Comparison of ENCODE assay signal across 8 cellular contexts in the genomic region with DNA sequence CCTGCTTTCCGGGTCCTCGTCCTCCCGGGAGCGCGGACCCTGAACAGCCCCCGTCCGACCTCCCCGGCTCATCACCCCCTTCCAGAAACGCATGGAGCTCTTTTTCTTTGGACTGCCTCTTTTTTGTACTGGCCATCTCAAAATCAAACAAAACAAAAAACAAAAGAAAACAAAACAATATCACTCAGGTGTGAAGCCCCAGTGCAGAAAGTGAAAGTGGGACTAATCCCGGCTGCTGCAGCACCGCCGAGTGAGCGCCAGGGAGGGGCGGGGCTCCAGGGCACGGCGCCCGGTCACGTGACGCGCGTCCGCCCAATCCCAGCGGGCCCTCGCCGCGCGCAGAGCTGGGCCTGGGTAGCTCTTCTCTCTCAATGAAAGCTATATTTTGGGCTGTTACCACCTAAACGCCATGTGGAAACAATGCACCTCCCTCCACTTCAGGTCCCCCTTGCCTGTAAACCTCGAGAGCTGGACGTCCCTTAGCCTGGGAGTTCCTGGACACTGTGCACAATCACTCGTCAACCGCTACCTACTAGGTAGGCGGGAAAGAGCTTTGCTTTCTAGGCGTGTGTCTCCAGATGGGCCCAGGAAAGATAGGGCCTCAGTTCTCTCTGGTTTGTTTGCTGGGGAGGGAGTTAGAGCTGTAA.
A peak's percentile ranks its signal among the peaks of the same experiment; 100 is the strongest.
DNase-seq lines count a peak whose midpoint lies in the region; ATAC-seq and TF ChIP-seq lines count a peak whose summit lies in the region.

No MANE protein-coding gene starts in this region.

- peak overlapping the region; percentile 43 for H3K4me2 ChIP-seq in neural cell (ENCODE audit: low read length)

- H3K9me2 ChIP-seq in neural cell (ENCODE audit: insufficient read depth, low read length) = no peaks in the 10 kb centered on the region

- peak overlapping the region; percentile 83 for H3K27ac Mint-ChIP-seq in activated T-helper 17 cell treated with anti-CD3 and anti-CD28 coated beads, Interleukin-2, amount 50 U/mL, for 72 hours
- peak overlapping the region; percentile 75 for H3K27ac Mint-ChIP-seq in stimulated activated naive CD8-positive, alpha-beta T cell treated with anti-CD3 and anti-CD28 coated beads, Interleukin-15, Interleukin-2, amounts not matched to agents 100 ng/mL and 50 ng/mL, for 24 hours

- peak; percentile 62 for DNase-seq in DMS153 (lab: John Stamatoyannopoulos, UW)
- DNase-seq in Peyer's patch = peak; percentile 89 to 95 (median 93)
- DNase-seq in fibroblast of pulmonary artery (ENCODE audit: low read depth) = peak; percentile 67

- TF ChIP-seq CTCF in Peyer's patch (IDR thresholded peaks at IDR 0.05) (peak in 2 of 6 experiments; percentile 13 to 22), fibroblast of pulmonary artery (IDR thresholded peaks at IDR 0.05; ENCODE audit: low read length, missing control alignments) (no peak), neural cell (IDR thresholded peaks at IDR 0.05; ENCODE audit: poor library complexity, severe bottlenecking) (no peak)

- H3K9me3 Mint-ChIP-seq in activated T-helper 17 cell treated with anti-CD3 and anti-CD28 coated beads, Interleukin-2, amount 50 U/mL, for 72 hours = no peaks in the 10 kb centered on the region
- H3K9me3 Mint-ChIP-seq in stimulated activated naive CD8-positive, alpha-beta T cell treated with anti-CD3 and anti-CD28 coated beads, Interleukin-15, Interleukin-2, amounts not matched to agents 100 ng/mL and 50 ng/mL, for 24 hours = no peaks in the 10 kb centered on the region

- H3F3A ChIP-seq in neural cell (ENCODE audit: insufficient read depth, low read length, poor library complexity, severe bottlenecking) = no peaks in the 10 kb centered on the region

- peak; percentile 82 for ATAC-seq in GM21526 (IDR thresholded peaks at IDR 0.05; ENCODE audit: low FRiP score, unreplicated experiment)
- peak; percentile 89 for ATAC-seq in activated T-helper 17 cell treated with anti-CD3 and anti-CD28 coated beads, Interleukin-2, amount 50 U/mL, for 72 hours (replicated peaks)

- H2AFZ ChIP-seq in neural cell (ENCODE audit: low read depth, low read length) = no peak overlapping the region

- H3K4me3 ChIP-seq in HUES64 (ENCODE audit: low read length) = peak overlapping the region; percentile 64
- H3K4me3 ChIP-seq in Peyer's patch = peak overlapping the region; percentile 56 to 88 (median 62)
- peak overlapping the region; percentile 76 for H3K4me3 ChIP-seq in fibroblast of pulmonary artery (replicated peaks; ENCODE audit: low read depth, low read length)
- peak overlapping the region; percentile 64 for H3K4me3 ChIP-seq in neural cell (ENCODE audit: low read length)

- H3K27ac ChIP-seq in HUES64 (ENCODE audit: low read depth, low read length) (no peak overlapping the region), Peyer's patch (peak overlapping the region; percentile 69 to 92 (median 84)), neural cell (ENCODE audit: low read length) (no peak overlapping the region)

- no peaks in the 10 kb centered on the region for H3K79me2 ChIP-seq in neural cell (replicated peaks; ENCODE audit: insufficient read depth, low read length)

- peak in 1 of 2 donors; percentile 56 for TF ChIP-seq POLR2A in Peyer's patch (IDR thresholded peaks at IDR 0.05)

- peak overlapping the region; percentile 82 for H3K4me3 Mint-ChIP-seq in activated T-helper 17 cell treated with anti-CD3 and anti-CD28 coated beads, Interleukin-2, amount 50 U/mL, for 72 hours
- peak overlapping the region; percentile 88 for H3K4me3 Mint-ChIP-seq in stimulated activated naive CD8-positive, alpha-beta T cell treated with anti-CD3 and anti-CD28 coated beads, Interleukin-15, Interleukin-2, amounts not matched to agents 100 ng/mL and 50 ng/mL, for 24 hours

- TF ChIP-seq EP300 in neural cell (conservative IDR thresholded peaks at IDR 0.05; ENCODE audit: poor library complexity, severe bottlenecking) = no peak

- H3K9ac ChIP-seq in HUES64 (ENCODE audit: low read depth, low read length) (no peak overlapping the region), neural cell (ENCODE audit: low read length) (no peak overlapping the region)

- WGBS in HUES64 = 2% methylated on average over 34 of the region's 34 CpGs

- H3K9me3 ChIP-seq in HUES64 (ENCODE audit: insufficient read depth, low read depth, low read length) (no peaks in the 10 kb centered on the region), Peyer's patch (no peaks in the 10 kb centered on the region), neural cell (ENCODE audit: low read length) (no peaks in the 10 kb centered on the region)

- TF ChIP-seq RAD21 in neural cell (conservative IDR thresholded peaks at IDR 0.05) = peak; percentile 14

- H4K20me1 ChIP-seq in neural cell (ENCODE audit: insufficient read depth) = no peaks in the 10 kb centered on the region

- H3K27me3 Mint-ChIP-seq in activated T-helper 17 cell treated with anti-CD3 and anti-CD28 coated beads, Interleukin-2, amount 50 U/mL, for 72 hours = peaks cover 9% of the 10 kb centered on the region
- peaks cover 79% of the 10 kb centered on the region for H3K27me3 Mint-ChIP-seq in stimulated activated naive CD8-positive, alpha-beta T cell treated with anti-CD3 and anti-CD28 coated beads, Interleukin-15, Interleukin-2, amounts not matched to agents 100 ng/mL and 50 ng/mL, for 24 hours

- H3K36me3 ChIP-seq in HUES64 (ENCODE audit: insufficient read depth, low read length) = no peaks in the 10 kb centered on the region
- H3K36me3 ChIP-seq in Peyer's patch = no peaks in the 10 kb centered on the region
- no peaks in the 10 kb centered on the region for H3K36me3 ChIP-seq in neural cell (ENCODE audit: insufficient read depth, low read length)

- H3K36me3 Mint-ChIP-seq in activated T-helper 17 cell treated with anti-CD3 and anti-CD28 coated beads, Interleukin-2, amount 50 U/mL, for 72 hours (ENCODE audit: low read depth) = peaks cover 6% of the 10 kb centered on the region
- H3K36me3 Mint-ChIP-seq in stimulated activated naive CD8-positive, alpha-beta T cell treated with anti-CD3 and anti-CD28 coated beads, Interleukin-15, Interleukin-2, amounts not matched to agents 100 ng/mL and 50 ng/mL, for 24 hours (ENCODE audit: low read depth) = no peaks in the 10 kb centered on the region

- peaks cover 17% of the 10 kb centered on the region for H3K4me1 Mint-ChIP-seq in activated T-helper 17 cell treated with anti-CD3 and anti-CD28 coated beads, Interleukin-2, amount 50 U/mL, for 72 hours
- peaks cover 34% of the 10 kb centered on the region for H3K4me1 Mint-ChIP-seq in stimulated activated naive CD8-positive, alpha-beta T cell treated with anti-CD3 and anti-CD28 coated beads, Interleukin-15, Interleukin-2, amounts not matched to agents 100 ng/mL and 50 ng/mL, for 24 hours (ENCODE audit: low read depth)

- H3K4me1 ChIP-seq in HUES64 (ENCODE audit: insufficient read depth, low read length) (peaks cover 32% of the 10 kb centered on the region), Peyer's patch (peaks cover 0 to 11% (median 3%) of the 10 kb centered on the region in 4 donors)

- peaks cover 99% of the 10 kb centered on the region for H3K27me3 ChIP-seq in HUES64 (ENCODE audit: insufficient read depth, low read length)
- peaks cover 0 to 19% of the 10 kb centered on the region in 2 donors for H3K27me3 ChIP-seq in Peyer's patch
- peaks cover 100% of the 10 kb centered on the region for H3K27me3 ChIP-seq in neural cell (ENCODE audit: insufficient read depth, low read depth, low read length)

TF ChIP-seq in neural cell, 6 proteins besides CTCF, POLR2A, EP300 and RAD21:
- TF ChIP-seq TAF1 (IDR thresholded peaks at IDR 0.05; ENCODE audit: low read depth) (no peak), REST (IDR thresholded peaks at IDR 0.05; ENCODE audit: borderline replicate concordance) (no peak), POLR2AphosphoS5 (IDR thresholded peaks at IDR 0.05) (peak; percentile 29)

Comparison
In these comparisons a context has a peak if more than half of its experiments do, and no peak if none do; other contexts are left out.
1. H3K27ac ChIP-seq: peak in Peyer's patch (4 of 4); none in HUES64 (single experiment) and neural cell (single experiment).
2. Peak in every context shown above with its lines, with median percentiles within 50 percentile points of each other: DNase-seq and H3K4me3 ChIP-seq.